Comparison of ENCODE assay signal across 19 cellular contexts in genomic region chr19:4711211-4711610, GRCh38. TPM values are rescaled to one million over a fixed set of nuclear protein-coding genes. Genes with fewer than 3 reads are reported as not detected.
DNase-seq lines count a peak whose midpoint lies in the region; ATAC-seq and TF ChIP-seq lines count a peak whose summit lies in the region.
"Had no signal": no experiment of that assay in that cellular context is flagged by ENCODE, and none has a peak within 500 bp of the region (broad histone marks: within the 10 kb centered on the region; RNA-seq: fewer than 3 reads in every experiment).

No MANE protein-coding gene starts in this region.

- H3K4me1 ChIP-seq in left ventricle myocardium inferior, result peaks cover 85% of the 10 kb centered on the region
- H3K4me1 ChIP-seq in heart right ventricle, result peaks cover 17 to 68% (median 55%) of the 10 kb centered on the region in 9 donors
- H3K4me1 ChIP-seq in mesenchymal stem cell (ENCODE audit: control insufficient read depth, insufficient read depth, low read depth, low read length), result peaks cover 54% of the 10 kb centered on the region

- TF ChIP-seq CTCF in left ventricle myocardium inferior (IDR thresholded peaks at IDR 0.05; ENCODE audit: borderline replicate concordance) (no peak), heart right ventricle (IDR thresholded peaks at IDR 0.05) (no peak)
- TF ChIP-seq CTCF in CD4-positive, alpha-beta T cell (IDR thresholded peaks at IDR 0.05), result no peak

- H4K91ac ChIP-seq in mesenchymal stem cell (ENCODE audit: low read length), result no peak overlapping the region

- no peak overlapping the region for H3K4ac ChIP-seq in mesenchymal stem cell (ENCODE audit: low read depth in 1 of 2, low read length in 2 of 2)

- ATAC-seq in heart right ventricle (no peak), T-helper 17 cell (no peak), GM18907 (IDR thresholded peaks at IDR 0.05; ENCODE audit: unreplicated experiment) (no peak)
- ATAC-seq in stimulated activated effector memory CD8-positive, alpha-beta T cell treated with anti-CD3 and anti-CD28 coated beads, Interleukin-12 subunit alpha, Interleukin-12 subunit beta, amount 100 ng/mL, for 72 hours, result no peak
- no peak for ATAC-seq in CD4-positive, alpha-beta T cell (ENCODE audit: poor library complexity)
- ATAC-seq: A549, GM23338 had no signal

- intact Hi-C loops in left ventricle myocardium inferior (cut with micrococcal nuclease) (no loop called here), heart right ventricle (cut with DNase I) (no loop called here)
- intact Hi-C loops in CD4-positive, alpha-beta T cell (cut with DNase I, micrococcal nuclease), result no loop called here

- H3K4me1 Mint-ChIP-seq in T-helper 17 cell, result peaks cover 5% of the 10 kb centered on the region
- peaks cover 34% of the 10 kb centered on the region for H3K4me1 Mint-ChIP-seq in stimulated activated effector memory CD8-positive, alpha-beta T cell treated with anti-CD3 and anti-CD28 coated beads, Interleukin-12 subunit alpha, Interleukin-12 subunit beta, amount 100 ng/mL, for 72 hours
- no peaks in the 10 kb centered on the region for H3K4me1 Mint-ChIP-seq in CD4-positive, alpha-beta T cell (ENCODE audit: low read depth)
- H3K4me1 Mint-ChIP-seq: GM23338 had no signal

- 90 to 97% methylated on average over 8 of the region's 8 CpGs for WGBS in heart right ventricle, 2 donors
- 94% methylated on average over 7 of the region's 8 CpGs for WGBS in mesenchymal stem cell

- H3K4me3 ChIP-seq in left ventricle myocardium inferior (no peak overlapping the region), heart right ventricle (no peak overlapping the region), mesenchymal stem cell (ENCODE audit: insufficient read depth in 1 of 2, low read depth in 1 of 2, low read length in 2 of 2) (no peak overlapping the region)
- H3K4me3 ChIP-seq: A549, GM23338, PC-9 had no signal

- no peak overlapping the region for H3K4me3 Mint-ChIP-seq in T-helper 17 cell
- H3K4me3 Mint-ChIP-seq in stimulated activated effector memory CD8-positive, alpha-beta T cell treated with anti-CD3 and anti-CD28 coated beads, Interleukin-12 subunit alpha, Interleukin-12 subunit beta, amount 100 ng/mL, for 72 hours, result no peak overlapping the region
- no peak overlapping the region for H3K4me3 Mint-ChIP-seq in CD4-positive, alpha-beta T cell
- H3K4me3 Mint-ChIP-seq: CD4-positive, CD25-positive, alpha-beta regulatory T cell; GM23338 had no signal

- H3K27ac ChIP-seq in left ventricle myocardium inferior (replicated peaks) (peak overlapping the region; percentile 93), heart right ventricle (peak overlapping the region in 2 of 10 donors; percentile 3 to 59), mesenchymal stem cell (ENCODE audit: low read length, poor library complexity, severe bottlenecking) (no peak overlapping the region)
- H3K27ac ChIP-seq in CD4-positive, alpha-beta T cell (ENCODE audit: low read depth, low read length), result no peak overlapping the region
- H3K27ac ChIP-seq: PC-9 had no signal

- H2AK5ac ChIP-seq in mesenchymal stem cell (ENCODE audit: low read length, severe bottlenecking), result peak overlapping the region; percentile 40

- H2BK15ac ChIP-seq in mesenchymal stem cell (ENCODE audit: low read depth, poor library complexity, severe bottlenecking), result no peak overlapping the region

- H3K4me2 ChIP-seq in mesenchymal stem cell (ENCODE audit: low read length, poor library complexity, severe bottlenecking), result no peak overlapping the region
- H3K4me2 ChIP-seq: A549, GM23338, PC-9 had no signal

- no peak overlapping the region for H3K14ac ChIP-seq in mesenchymal stem cell (ENCODE audit: low read length in 2 of 2)

- H3K9ac ChIP-seq in mesenchymal stem cell (ENCODE audit: low read length), result no peak overlapping the region

- H4K8ac ChIP-seq in mesenchymal stem cell (ENCODE audit: low read length), result no peak overlapping the region

- H3K9me3 Mint-ChIP-seq in stimulated activated effector memory CD8-positive, alpha-beta T cell treated with anti-CD3 and anti-CD28 coated beads, Interleukin-12 subunit alpha, Interleukin-12 subunit beta, amount 100 ng/mL, for 72 hours, result no peaks in the 10 kb centered on the region
- H3K9me3 Mint-ChIP-seq in CD4-positive, alpha-beta T cell, result no peaks in the 10 kb centered on the region
- H3K9me3 Mint-ChIP-seq: CD4-positive, CD25-positive, alpha-beta regulatory T cell; GM23338 had no signal

- H2AFZ ChIP-seq in mesenchymal stem cell (ENCODE audit: low read depth, low read length), result no peak overlapping the region
- H2AFZ ChIP-seq: GM23338, PC-9 had no signal

- no peak overlapping the region for H2BK5ac ChIP-seq in mesenchymal stem cell (ENCODE audit: low read depth, low read length, poor library complexity, severe bottlenecking)

- DNase-seq in left ventricle myocardium inferior (no peak), heart right ventricle (no peak), T-helper 17 cell (no peak), mesenchymal stem cell (no peak), HPDE6-E6E7 (ENCODE audit: extremely low spot score) (no peak)
- no peak for DNase-seq in stimulated activated effector memory CD8-positive, alpha-beta T cell treated with anti-CD3 and anti-CD28 coated beads, Interleukin-12 subunit alpha, Interleukin-12 subunit beta, amount 100 ng/mL, for 72 hours (ENCODE audit: low spot score in 2 of 2)
- DNase-seq in CD4-positive, alpha-beta T cell, result no peak
- DNase-seq: CD4-positive, CD25-positive, alpha-beta regulatory T cell; GF-D8; KG1; MM.1S; NCI-H1105; NCI-H1694 treated with DMSO at 0.1 percent for 48 hours; NCI-H345; PC-9; Right ventricle myocardium superior had no signal

- peaks cover 62% of the 10 kb centered on the region for H3K36me3 ChIP-seq in left ventricle myocardium inferior
- H3K36me3 ChIP-seq in heart right ventricle, result peaks cover 0 to 85% (median 30%) of the 10 kb centered on the region in 9 donors
- H3K36me3 ChIP-seq in mesenchymal stem cell (ENCODE audit: control insufficient read depth in 1 of 2, insufficient read depth in 2 of 2, low read depth in 1 of 2, low read length in 2 of 2), result peaks cover 64 to 78% of the 10 kb centered on the region in 2 experiments

- no peaks in the 10 kb centered on the region for H3K27me3 ChIP-seq in left ventricle myocardium inferior (ENCODE audit: low read depth)
- no peaks in the 10 kb centered on the region for H3K27me3 ChIP-seq in heart right ventricle
- H3K27me3 ChIP-seq in mesenchymal stem cell (ENCODE audit: control insufficient read depth in 1 of 2, insufficient read depth in 1 of 2, low read length in 2 of 2), result no peaks in the 10 kb centered on the region
- no peaks in the 10 kb centered on the region for H3K27me3 ChIP-seq in CD4-positive, alpha-beta T cell (ENCODE audit: control insufficient read depth, insufficient read depth, low read length)

- no peak overlapping the region for H2BK12ac ChIP-seq in mesenchymal stem cell (ENCODE audit: low read length in 2 of 2)

- H2BK120ac ChIP-seq in mesenchymal stem cell (ENCODE audit: low read depth, low read length), result no peak overlapping the region

- H3K9me3 ChIP-seq in left ventricle myocardium inferior (replicated peaks), result no peaks in the 10 kb centered on the region
- no peaks in the 10 kb centered on the region for H3K9me3 ChIP-seq in heart right ventricle
- H3K9me3 ChIP-seq in T-helper 17 cell (ENCODE audit: control insufficient read depth, low read length, poor library complexity, severe bottlenecking), result no peaks in the 10 kb centered on the region
- H3K9me3 ChIP-seq in mesenchymal stem cell (ENCODE audit: control insufficient read depth, low read length), result no peaks in the 10 kb centered on the region
- H3K9me3 ChIP-seq in CD4-positive, alpha-beta T cell (ENCODE audit: control insufficient read depth, low read length), result no peaks in the 10 kb centered on the region
- H3K9me3 ChIP-seq: A549 had no signal

- H3K79me1 ChIP-seq in mesenchymal stem cell (replicated peaks; ENCODE audit: low read length, poor library complexity, severe bottlenecking), result peaks cover 27% of the 10 kb centered on the region

- H3K27me3 Mint-ChIP-seq in T-helper 17 cell, result no peaks in the 10 kb centered on the region
- no peaks in the 10 kb centered on the region for H3K27me3 Mint-ChIP-seq in CD4-positive, alpha-beta T cell
- H3K27me3 Mint-ChIP-seq: CD4-positive, CD25-positive, alpha-beta regulatory T cell had no signal

- H3K23ac ChIP-seq in mesenchymal stem cell (ENCODE audit: low read length in 2 of 2), result no peak overlapping the region

- H3K18ac ChIP-seq in mesenchymal stem cell (ENCODE audit: low read depth in 1 of 2, low read length in 2 of 2), result no peak overlapping the region

- POLR2A ChIA-PET in CD4-positive, alpha-beta T cell (lab: Charles Lee), result no interaction called here

- peaks cover 4% of the 10 kb centered on the region for H3K36me3 Mint-ChIP-seq in T-helper 17 cell (ENCODE audit: low read depth)
- peaks cover 85% of the 10 kb centered on the region for H3K36me3 Mint-ChIP-seq in stimulated activated effector memory CD8-positive, alpha-beta T cell treated with anti-CD3 and anti-CD28 coated beads, Interleukin-12 subunit alpha, Interleukin-12 subunit beta, amount 100 ng/mL, for 72 hours
- peaks cover 63% of the 10 kb centered on the region for H3K36me3 Mint-ChIP-seq in CD4-positive, alpha-beta T cell (ENCODE audit: low read depth)

- CTCF ChIA-PET in CD4-positive, alpha-beta T cell (lab: Charles Lee), result no interaction called here

- peak overlapping the region; percentile 11 for H3K27ac Mint-ChIP-seq in T-helper 17 cell
- peak overlapping the region; percentile 93 for H3K27ac Mint-ChIP-seq in stimulated activated effector memory CD8-positive, alpha-beta T cell treated with anti-CD3 and anti-CD28 coated beads, Interleukin-12 subunit alpha, Interleukin-12 subunit beta, amount 100 ng/mL, for 72 hours
- H3K27ac Mint-ChIP-seq in CD4-positive, alpha-beta T cell, result no peak overlapping the region
- H3K27ac Mint-ChIP-seq: CD4-positive, CD25-positive, alpha-beta regulatory T cell; GM23338 had no signal

RNA-seq across cellular contexts. Expression of gene DPP9, which starts 12.4 kb away (rescaled TPM):
- 52.5 TPM for total RNA-seq in left ventricle myocardium inferior
- total RNA-seq in heart right ventricle, result 10 to 100 TPM; 34.2 to 52.2 (median 45.0) TPM
- 10 to 100 TPM; 34.0 to 42.2 TPM for polyA plus RNA-seq in heart right ventricle
- total RNA-seq in T-helper 17 cell, result 10 to 100 TPM; 84.1 to 91.8 TPM
- polyA plus RNA-seq in mesenchymal stem cell (2013, experiment 1 of 2), result 41.4 TPM
- 41.4 TPM for polyA plus RNA-seq in mesenchymal stem cell (2013, experiment 2 of 2)
- 10 to 100 TPM; 67.9 to 72.8 TPM for total RNA-seq in CD4-positive, alpha-beta T cell

RNA-seq across cellular contexts. Expression of gene MYDGF, which starts 41.1 kb away (rescaled TPM):
- 26.3 TPM for total RNA-seq in left ventricle myocardium inferior
- 10 to 100 TPM; 14.2 to 48.5 (median 21.1) TPM for total RNA-seq in heart right ventricle
- polyA plus RNA-seq in heart right ventricle, result 100 to 1,000 TPM in 1 of 2 donors, 10 to 100 TPM in 1; 28.2 to 211 TPM
- 10 to 100 TPM; 33.9 to 37.9 TPM for total RNA-seq in T-helper 17 cell
- 184 TPM for polyA plus RNA-seq in mesenchymal stem cell (2013, experiment 1 of 2)
- polyA plus RNA-seq in mesenchymal stem cell (2013, experiment 2 of 2), result 188 TPM
- total RNA-seq in CD4-positive, alpha-beta T cell, result 10 to 100 TPM; 22.0 to 23.0 TPM
